ENCODE assay signal across 13 cellular contexts in the genomic region with DNA sequence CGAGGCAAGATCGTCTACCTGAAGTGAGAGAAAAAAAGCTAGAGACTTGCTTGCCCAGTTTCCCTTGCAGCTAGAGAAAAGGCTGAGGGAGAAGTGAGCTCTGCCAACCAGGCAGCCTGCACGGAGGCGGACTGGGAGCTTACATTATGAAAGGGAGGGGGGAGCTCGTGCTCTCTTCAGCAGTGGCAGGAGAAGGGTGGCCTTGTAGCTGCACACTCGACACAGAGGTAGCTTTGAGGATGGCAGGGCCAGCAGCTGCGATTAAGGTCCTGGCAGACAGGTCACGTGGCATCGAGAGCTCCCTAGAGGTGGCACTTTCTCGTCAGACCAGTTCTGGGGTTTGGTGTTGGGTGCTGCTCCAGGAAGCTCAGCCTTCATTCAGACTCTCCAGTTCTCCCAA. TPM values are rescaled to one million over a fixed set of nuclear protein-coding genes. Genes with fewer than 3 reads are reported as not detected.
DNase-seq lines count a peak whose midpoint lies in the region; ATAC-seq and TF ChIP-seq lines count a peak whose summit lies in the region.
"Had no signal": no experiment of that assay in that cellular context is flagged by ENCODE, and none has a peak within 500 bp of the region (broad histone marks: within the 10 kb centered on the region; RNA-seq: fewer than 3 reads in every experiment).

No MANE protein-coding gene starts in this region.

- WGBS in heart right ventricle, 2 donors, result 74 to 75% methylated on average over 10 of the region's 10 CpGs

- no peaks in the 10 kb centered on the region for H3K4me1 Mint-ChIP-seq in CD4-positive, alpha-beta memory T cell

- no peak overlapping the region for H3K4me3 ChIP-seq in heart right ventricle
- no peak overlapping the region for H3K4me3 ChIP-seq in left lung
- H3K4me3 ChIP-seq in CD4-positive, alpha-beta memory T cell (ENCODE audit: low read length in 2 of 2), result no peak overlapping the region

- no peaks in the 10 kb centered on the region for H3K36me3 ChIP-seq in heart right ventricle
- H3K36me3 ChIP-seq in left lung, result no peaks in the 10 kb centered on the region
- H3K36me3 ChIP-seq in CD4-positive, alpha-beta memory T cell (ENCODE audit: insufficient read depth, low read length), result no peaks in the 10 kb centered on the region
- H3K36me3 ChIP-seq: brain microvascular endothelial cell had no signal

- ATAC-seq in left cardiac atrium (peak; percentile 47 to 60), heart right ventricle (no peak), left lung (peak; percentile 96), GM18873 (IDR thresholded peaks at IDR 0.05; ENCODE audit: low FRiP score, unreplicated experiment) (no peak)

- no peaks in the 10 kb centered on the region for H3K36me3 Mint-ChIP-seq in CD4-positive, alpha-beta memory T cell
- H3K36me3 Mint-ChIP-seq: mesothelial cell of epicardium had no signal

- H3K9me3 ChIP-seq in heart right ventricle (peaks cover 0 to 14% (median 0%) of the 10 kb centered on the region in 11 donors), left lung (no peaks in the 10 kb centered on the region)
- H3K9me3 ChIP-seq in CD4-positive, alpha-beta memory T cell (ENCODE audit: control insufficient read depth in 1 of 2, low read length in 2 of 2), result no peaks in the 10 kb centered on the region

- intact Hi-C loops in left cardiac atrium (cut with DNase I), result no loop called here
- intact Hi-C loops in heart right ventricle (cut with DNase I), result no loop called here
- intact Hi-C loops in left lung (cut with DNase I), result no loop called here
- intact Hi-C loops in CD4-positive, alpha-beta memory T cell (cut with micrococcal nuclease), result no loop called here

- no peak overlapping the region for H3K27ac Mint-ChIP-seq in CD4-positive, alpha-beta memory T cell
- H3K27ac Mint-ChIP-seq: mesothelial cell of epicardium; T-helper 2 cell treated with Interferon-gamma antibody and Interleukin-4, amounts not matched to agents 5 μg/mL and 100 μg/mL, for 36 hours had no signal

- H3K27me3 Mint-ChIP-seq in CD4-positive, alpha-beta memory T cell, result peaks cover 0 to 4% of the 10 kb centered on the region in 2 donors

- peaks cover 0 to 3% (median 0%) of the 10 kb centered on the region in 8 donors for H3K9me3 Mint-ChIP-seq in CD4-positive, alpha-beta memory T cell
- H3K9me3 Mint-ChIP-seq: T-helper 2 cell treated with Interferon-gamma antibody and Interleukin-4, amounts not matched to agents 5 μg/mL and 100 μg/mL, for 36 hours had no signal

- CTCF ChIA-PET in CD4-positive, alpha-beta memory T cell (lab: Charles Lee; ENCODE audit: partially characterized antibody), result no interaction called here

- POLR2A ChIA-PET in CD4-positive, alpha-beta memory T cell (lab: Charles Lee; ENCODE audit: partially characterized antibody), result no interaction called here

- no peaks in the 10 kb centered on the region for H3K4me1 ChIP-seq in heart right ventricle
- H3K4me1 ChIP-seq in left lung, result no peaks in the 10 kb centered on the region
- no peaks in the 10 kb centered on the region for H3K4me1 ChIP-seq in CD4-positive, alpha-beta memory T cell (ENCODE audit: insufficient read depth, low read length)

- no peak overlapping the region for H3K27ac ChIP-seq in heart right ventricle
- H3K27ac ChIP-seq in left lung, result no peak overlapping the region
- no peak overlapping the region for H3K27ac ChIP-seq in CD4-positive, alpha-beta memory T cell (ENCODE audit: low read depth, low read length)
- H3K27ac ChIP-seq: brain microvascular endothelial cell had no signal

- no peak for DNase-seq in left cardiac atrium
- DNase-seq in heart right ventricle, result no peak
- DNase-seq in anterior cingulate cortex (lab: John Stamatoyannopoulos, UW), result peak in 47 of 58 donors; percentile 4 to 66 (median 28)
- peak; percentile 77 to 86 for DNase-seq in left lung
- peak; percentile 82 for DNase-seq in ureter (ENCODE audit: low spot score)
- no peak for DNase-seq in CD4-positive, alpha-beta memory T cell
- no peak for DNase-seq in middle frontal gyrus (ENCODE audit: extremely low spot score, low spot score)
- DNase-seq: brain microvascular endothelial cell; NCI-H524 treated with DMSO at 0.1 percent for 48 hours; stimulated activated CD4-positive, alpha-beta T cell treated with anti-CD3 and anti-CD28 coated beads, Interleukin-12 subunit alpha, Interleukin-12 subunit beta, amount 100 ng/mL, for 4 hours had no signal

- H3K27me3 ChIP-seq in heart right ventricle (no peaks in the 10 kb centered on the region), left lung (no peaks in the 10 kb centered on the region)
- H3K27me3 ChIP-seq in CD4-positive, alpha-beta memory T cell (ENCODE audit: insufficient read depth, low read length), result no peaks in the 10 kb centered on the region
- H3K27me3 ChIP-seq: brain microvascular endothelial cell had no signal

- TF ChIP-seq CTCF in heart right ventricle (IDR thresholded peaks at IDR 0.05), result no peak
- TF ChIP-seq CTCF in left lung (IDR thresholded peaks at IDR 0.05), result no peak

- H3K4me3 Mint-ChIP-seq in CD4-positive, alpha-beta memory T cell, result no peak overlapping the region
- H3K4me3 Mint-ChIP-seq: mesothelial cell of epicardium; T-helper 2 cell treated with Interferon-gamma antibody and Interleukin-4, amounts not matched to agents 5 μg/mL and 100 μg/mL, for 36 hours had no signal

RNA-seq across cellular contexts. Expression of gene APBA1, which starts 26.7 kb away (rescaled TPM):
- total RNA-seq in left cardiac atrium (1 to 10 TPM; 7.8 to 8.4 TPM), heart right ventricle (1 to 10 TPM; 1.7 to 5.7 (median 3.0) TPM), left lung (1 to 10 TPM; 2.4 to 2.5 TPM), ureter (21.1 TPM)
- under 1 TPM; 0.66 to 0.67 TPM for polyA plus RNA-seq in heart right ventricle
- under 1 TPM; 0.83 to 0.90 TPM for total RNA-seq in CD4-positive, alpha-beta memory T cell
- 1 to 10 TPM in 1 of 2 donors, not detected in 1; 2.0 TPM for polyA plus RNA-seq in CD4-positive, alpha-beta memory T cell

Comparison
In these comparisons a context has a peak if more than half of its experiments do, and no peak if none do; other contexts are left out.
1. ATAC-seq: peak in left cardiac atrium (2 of 2) and left lung (single experiment); none in heart right ventricle (0 of 8) and GM18873 (single experiment).
2. DNase-seq: peak in anterior cingulate cortex (47 of 58), left lung (2 of 2) and ureter (single experiment); none in left cardiac atrium (single experiment), heart right ventricle (0 of 2), CD4-positive, alpha-beta memory T cell (0 of 5) and middle frontal gyrus (single experiment).